ENCODE assay signal across 8 cellular contexts in genomic region chr14:103122578-103123127, GRCh38. TPM values are rescaled to one million over a fixed set of nuclear protein-coding genes. Genes with fewer than 3 reads are reported as not detected.
A peak's percentile ranks its signal among the peaks of the same experiment; 100 is the strongest.
DNase-seq lines count a peak whose midpoint lies in the region; ATAC-seq and TF ChIP-seq lines count a peak whose summit lies in the region.
"Had no signal": no experiment of that assay in that cellular context is flagged by ENCODE, and none has a peak within 500 bp of the region (broad histone marks: within the 10 kb centered on the region; RNA-seq: fewer than 3 reads in every experiment).

No MANE protein-coding gene starts in this region.

- H3K36me3 Mint-ChIP-seq in T-helper 17 cell (ENCODE audit: low read depth): no peaks in the 10 kb centered on the region
- no peaks in the 10 kb centered on the region for H3K36me3 Mint-ChIP-seq in osteocyte (ENCODE audit: unreplicated experiment)

- H3K9me3 ChIP-seq in HAP-1: no peaks in the 10 kb centered on the region; the same call in 1 of the 2 replicates
- H3K9me3 ChIP-seq in T-helper 17 cell (ENCODE audit: control insufficient read depth, low read length, poor library complexity, severe bottlenecking): no peaks in the 10 kb centered on the region
- H3K9me3 ChIP-seq in iPS-18c (ENCODE audit: control insufficient read depth, insufficient read depth, low read length): peaks cover 2% of the 10 kb centered on the region
- no peaks in the 10 kb centered on the region for H3K9me3 ChIP-seq in stomach

- H3K36me3 ChIP-seq in HAP-1 (replicated peaks) (no peaks in the 10 kb centered on the region), stomach (peaks cover 0 to 4% (median 2%) of the 10 kb centered on the region in 4 donors)

- no peak for ATAC-seq in T-helper 17 cell

- H3K4me1 Mint-ChIP-seq in T-helper 17 cell (peaks cover 11% of the 10 kb centered on the region), osteocyte (ENCODE audit: unreplicated experiment) (peaks cover 22% of the 10 kb centered on the region)

- no peaks in the 10 kb centered on the region for H3K9me3 Mint-ChIP-seq in osteocyte (ENCODE audit: unreplicated experiment)
- H3K9me3 Mint-ChIP-seq: T-helper 2 cell treated with Interferon-gamma antibody and Interleukin-4, amounts not matched to agents 5 μg/mL and 100 μg/mL, for 36 hours had no signal

- intact Hi-C loops in stomach (cut with DNase I; ENCODE audit: low total_unique reads): no loop called here

- DNase-seq in HAP-1 (ENCODE audit: low spot score in 2 of 2): peak in 1 of 2 experiments; percentile 52
- DNase-seq in T-helper 17 cell: no peak
- DNase-seq in stomach: no peak
- no peak for DNase-seq in T1000 (lab: John Stamatoyannopoulos, UW)
- no peak for DNase-seq in osteocyte (ENCODE audit: extremely low spot score, unreplicated experiment)
- no peak for DNase-seq in effector CD4-positive, alpha-beta T cell

- no peaks in the 10 kb centered on the region for H3K27me3 ChIP-seq in HAP-1 (ENCODE audit: low read depth)
- peaks cover 0 to 34% (median 13%) of the 10 kb centered on the region in 3 donors for H3K27me3 ChIP-seq in stomach

- H3K4me3 ChIP-seq in HAP-1 (peak overlapping the region; percentile 46), iPS-18c (ENCODE audit: insufficient read depth, low read depth, low read length) (peak overlapping the region; percentile 28), stomach (peak overlapping the region; percentile 51 to 66 (median 56))

- H3K27ac ChIP-seq in stomach: peak overlapping the region; percentile 83 to 96 (median 87)

- WGBS in stomach, 5 donors: 20 to 41% (median 25%) methylated on average over 18 to 28 of the region's 28 CpGs

- no peak for TF ChIP-seq EP300 in stomach (IDR thresholded peaks at IDR 0.05)

- TF ChIP-seq CTCF in stomach (IDR thresholded peaks at IDR 0.05) (no peak), osteocyte (IDR thresholded peaks at IDR 0.05) (no peak)

- H3K4me3 Mint-ChIP-seq in T-helper 17 cell: peak overlapping the region; percentile 71
- no peak overlapping the region for H3K4me3 Mint-ChIP-seq in osteocyte (ENCODE audit: unreplicated experiment)
- H3K4me3 Mint-ChIP-seq: T-helper 2 cell treated with Interferon-gamma antibody and Interleukin-4, amounts not matched to agents 5 μg/mL and 100 μg/mL, for 36 hours had no signal

- TF ChIP-seq POLR2A in stomach (IDR thresholded peaks at IDR 0.05): no peak

- H3K27me3 Mint-ChIP-seq in T-helper 17 cell (peaks cover 24% of the 10 kb centered on the region), osteocyte (ENCODE audit: unreplicated experiment) (no peaks in the 10 kb centered on the region)

- H3K27ac Mint-ChIP-seq in T-helper 17 cell (no peak overlapping the region), osteocyte (ENCODE audit: unreplicated experiment) (no peak overlapping the region)
- H3K27ac Mint-ChIP-seq: T-helper 2 cell treated with Interferon-gamma antibody and Interleukin-4, amounts not matched to agents 5 μg/mL and 100 μg/mL, for 36 hours had no signal

- in situ Hi-C loops in HAP-1 (cut with MboI; ENCODE audit: low sequenced_read_pairs): no loop called here

- peaks cover 11% of the 10 kb centered on the region for H3K4me1 ChIP-seq in HAP-1
- H3K4me1 ChIP-seq in stomach: peaks cover 60 to 94% (median 83%) of the 10 kb centered on the region in 4 donors

RNA-seq across cellular contexts. Expression of gene TNFAIP2, which starts 0.6 kb away (rescaled TPM):
- total RNA-seq in T-helper 17 cell (10 to 100 TPM in 1 of 2 donors, 1 to 10 TPM in 1; 6.3 to 20.6 TPM), stomach (100 to 1,000 TPM in 2 of 5 donors, 10 to 100 TPM in 3; 30.7 to 279 (median 48.7) TPM), osteocyte (1.3 and 2.9 TPM in 2 replicates)
- 100 to 1,000 TPM in 1 of 3 donors, 10 to 100 TPM in 2; 63.8 to 211 (median 82.2) TPM for polyA plus RNA-seq in stomach

RNA-seq across cellular contexts. Expression of gene EXOC3L4, which starts 28.1 kb away (rescaled TPM):
- total RNA-seq in T-helper 17 cell (not detected), stomach (10 to 100 TPM in 3 of 5 donors, 1 to 10 TPM in 2; 1.3 to 82.8 (median 38.5) TPM), osteocyte (0.86 TPM in 1 of 2 replicates, not detected in the other)
- 10 to 100 TPM in 2 of 3 donors, 1 to 10 TPM in 1; 9.9 to 21.6 (median 10.8) TPM for polyA plus RNA-seq in stomach

RNA-seq across cellular contexts. Expression of gene LBHD2, which starts 38.6 kb away (rescaled TPM):
- not detected for total RNA-seq in T-helper 17 cell
- not detected for total RNA-seq in stomach
- polyA plus RNA-seq in stomach: not detected
- total RNA-seq in osteocyte: not detected in 2 replicates
